22 cellular contexts compared by ENCODE assay signal in genomic region chr10:111231779-111232178, GRCh38.
DNase-seq lines count a peak whose midpoint lies in the region; ATAC-seq, FAIRE-seq and TF ChIP-seq lines count a peak whose summit lies in the region.
"Had no signal": no experiment of that assay in that cellular context is flagged by ENCODE, and none has a peak within 500 bp of the region (broad histone marks: within the 10 kb centered on the region; RNA-seq: fewer than 3 reads in every experiment).

No MANE protein-coding gene starts in this region.

- H3K79me2 ChIP-seq in GM23338 (replicated peaks; ENCODE audit: insufficient read depth) (no peaks in the 10 kb centered on the region), GM12878 (ENCODE audit: control insufficient read depth, insufficient read depth, low read length) (no peaks in the 10 kb centered on the region)

- H3K9me3 Mint-ChIP-seq in GM23338 (peaks cover 13% of the 10 kb centered on the region), Calu3 (ENCODE audit: low read depth, unreplicated experiment) (peaks cover 6% of the 10 kb centered on the region)
- H3K9me3 Mint-ChIP-seq in CD8-positive, alpha-beta memory T cell, result peaks cover 0 to 8% (median 4%) of the 10 kb centered on the region in 5 donors
- H3K9me3 Mint-ChIP-seq: CD4-positive, alpha-beta T cell; CD8-positive, alpha-beta T cell had no signal

- CTCF ChIA-PET in HEK293 (lab: Yijun Ruan, JAX) (no interaction called here), GM12878 (lab: Yijun Ruan, JAX) (no interaction called here), Calu3 (lab: Charles Lee) (no interaction called here)
- CTCF ChIA-PET in CD8-positive, alpha-beta memory T cell (lab: Charles Lee), result no interaction called here

- in situ Hi-C loops in GM12878 (cut with MboI), result no loop called here

- H3K4me2 ChIP-seq in GM23338, result no peak overlapping the region
- no peak overlapping the region for H3K4me2 ChIP-seq in GM12878 (ENCODE audit: control insufficient read depth, insufficient read depth)
- H3K4me2 ChIP-seq: BLaER1 treated with 17β-estradiol and CSF1 and Interleukin-3, amounts not matched to agents 10 nM and 100 nM had no signal

- H3K4me1 ChIP-seq in GM23338 (ENCODE audit: insufficient read depth) (no peaks in the 10 kb centered on the region), HEK293 (ENCODE audit: control insufficient read depth, insufficient read depth, low read length) (no peaks in the 10 kb centered on the region), GM12878 (ENCODE audit: control insufficient read depth, insufficient read depth, low read length) (no peaks in the 10 kb centered on the region)
- no peaks in the 10 kb centered on the region for H3K4me1 ChIP-seq in CD8-positive, alpha-beta memory T cell (ENCODE audit: insufficient read depth, low read length)

- 0% methylated on average over 5 of the region's 5 CpGs for WGBS in GM12878 (ENCODE audit: insufficient coverage, insufficient replicate concordance, low lambda C conversion rate, missing lambda C conversion rate)

- 0 out of 2 replicates have a peak, but pooled peaks cover 10% of the 10 kb centered on the region for H3K9me2 ChIP-seq in GM23338 (ENCODE audit: insufficient read depth)

- POLR2A ChIA-PET in HEK293 (lab: Yijun Ruan, JAX), result no interaction called here
- POLR2A ChIA-PET in GM12878 (lab: Charles Lee), result no interaction called here
- POLR2A ChIA-PET in CD8-positive, alpha-beta memory T cell (lab: Charles Lee), result no interaction called here

- no peaks in the 10 kb centered on the region for H3F3A ChIP-seq in GM23338 (replicated peaks; ENCODE audit: low read depth)

- no peak overlapping the region for H3K27ac ChIP-seq in GM23338 (ENCODE audit: low read depth)
- H3K27ac ChIP-seq in HEK293 (ENCODE audit: extremely low read depth, low read depth, low read length), result no peak overlapping the region
- H3K27ac ChIP-seq in GM12878 (ENCODE audit: control insufficient read depth, insufficient read depth), result no peak overlapping the region
- no peak overlapping the region for H3K27ac ChIP-seq in CD8-positive, alpha-beta memory T cell (ENCODE audit: low read depth, low read length)
- H3K27ac ChIP-seq: BLaER1 treated with 17β-estradiol and CSF1 and Interleukin-3, amounts not matched to agents 10 nM and 100 nM; C4-2B had no signal

- TF ChIP-seq CTCF in GM23338 (conservative IDR thresholded peaks at IDR 0.05; ENCODE audit: low read depth in 2 of 2) (no peak), HEK293 (tag by site-specific recombination; IDR thresholded peaks at IDR 0.05) (no peak), GM12878 (IDR thresholded peaks at IDR 0.05 in 2 of 3, conservative IDR thresholded peaks at IDR 0.05 in 1 of 3; ENCODE audit: control insufficient read depth in 2 of 3, extremely low read depth in 1 of 3, insufficient read depth in 1 of 3, low read depth in 3 of 3, low read length in 3 of 3) (no peak), Calu3 (IDR thresholded peaks at IDR 0.05; ENCODE audit: unreplicated experiment) (no peak)

- no peak for ATAC-seq in GM23338
- no peak for ATAC-seq in GM12878
- ATAC-seq in Right ventricle myocardium superior (ENCODE audit: poor library complexity), result no peak
- ATAC-seq: CD8-positive, alpha-beta T cell had no signal

- no peak for DNase-seq in GM23338 (ENCODE audit: low spot score)
- DNase-seq in GM12878 (ENCODE audit: low read depth, low spot score), result no peak
- DNase-seq in CD8-positive, alpha-beta memory T cell, result no peak
- no peak for DNase-seq in Right ventricle myocardium superior
- no peak for DNase-seq in cardiac septum (ENCODE audit: low spot score)
- DNase-seq in Calu3, result no peak
- DNase-seq: 8988T; AML-193; CD4-positive, alpha-beta T cell; CD8-positive, alpha-beta T cell; COR-L47; DMS79 treated with DMSO at 0.1 percent for 48 hours; GF-D8 had no signal

- no peak for TF ChIP-seq EP300 in GM12878 (IDR thresholded peaks at IDR 0.05; ENCODE audit: borderline replicate concordance in 1 of 2, control insufficient read depth in 1 of 2, low read depth in 2 of 2, low read length in 2 of 2)

- SMC1A ChIA-PET in GM12878 (lab: Charles Lee; ENCODE audit: uncharacterized antibody, unreplicated experiment), result interaction anchor here (1.1 kb wide), 1 partner anchor 10 kb away, joined by 3 read pairs; no protein-coding TSS in a partner anchor

- intact Hi-C loops in GM12878 (cut with micrococcal nuclease; ENCODE audit: unreplicated experiment) (no loop called here), Right ventricle myocardium superior (cut with DNase I) (no loop called here), cardiac septum (cut with DNase I) (no loop called here), Calu3 (cut with micrococcal nuclease; ENCODE audit: unreplicated experiment) (no loop called here)

- RAD21 ChIA-PET in GM12878 (lab: Charles Lee; ENCODE audit: unreplicated experiment), result no interaction called here

- H3K27me3 ChIP-seq in GM23338 (ENCODE audit: insufficient read depth), result no peaks in the 10 kb centered on the region
- H3K27me3 ChIP-seq in GM12878 (replicated peaks in 1 of 2; ENCODE audit: control insufficient read depth in 2 of 2, insufficient read depth in 2 of 2, low read length in 1 of 2), result no peaks in the 10 kb centered on the region
- no peaks in the 10 kb centered on the region for H3K27me3 ChIP-seq in CD8-positive, alpha-beta memory T cell (ENCODE audit: insufficient read depth, low read length, poor library complexity, severe bottlenecking)
- H3K27me3 ChIP-seq: BLaER1 treated with 17β-estradiol and CSF1 and Interleukin-3, amounts not matched to agents 10 nM and 100 nM had no signal

- H3K4me3 ChIP-seq in GM23338 (no peak overlapping the region), HEK293 (ENCODE audit: low read depth, low read length) (no peak overlapping the region), GM12878 (no peak overlapping the region)
- no peak overlapping the region for H3K4me3 ChIP-seq in CD8-positive, alpha-beta memory T cell (ENCODE audit: low read length)
- H3K4me3 ChIP-seq: BLaER1 treated with 17β-estradiol and CSF1 and Interleukin-3, amounts not matched to agents 10 nM and 100 nM had no signal

- no peaks in the 10 kb centered on the region; the same call in 2 of the 3 replicates for H3K36me3 Mint-ChIP-seq in GM23338 (ENCODE audit: low read depth)
- no peaks in the 10 kb centered on the region for H3K36me3 Mint-ChIP-seq in CD8-positive, alpha-beta memory T cell
- H3K36me3 Mint-ChIP-seq in Calu3 (ENCODE audit: insufficient read depth, unreplicated experiment), result no peaks in the 10 kb centered on the region
- H3K36me3 Mint-ChIP-seq: CD8-positive, alpha-beta T cell had no signal

- H3K4me3 Mint-ChIP-seq in GM23338 (no peak overlapping the region), Calu3 (ENCODE audit: low read depth, unreplicated experiment) (no peak overlapping the region)
- no peak overlapping the region for H3K4me3 Mint-ChIP-seq in CD8-positive, alpha-beta memory T cell
- H3K4me3 Mint-ChIP-seq: B cell; CD4-positive, alpha-beta T cell; CD8-positive, alpha-beta T cell had no signal

- TF ChIP-seq POLR2A in GM12878 (IDR thresholded peaks at IDR 0.05; ENCODE audit: low read depth, low read length), result no peak

- no peak for FAIRE-seq in GM12878 (lab: Jason Lieb, UNC)
- FAIRE-seq: A204.1, D721Med, G401.6, GM12892, GM18507 had no signal

- H3K9ac ChIP-seq in GM12878 (ENCODE audit: control insufficient read depth, insufficient read depth, low read length), result no peak overlapping the region
- H3K9ac ChIP-seq: BLaER1 treated with 17β-estradiol and CSF1 and Interleukin-3, amounts not matched to agents 10 nM and 100 nM had no signal

- H4K20me1 ChIP-seq in GM23338 (replicated peaks; ENCODE audit: insufficient read depth) (no peaks in the 10 kb centered on the region), GM12878 (ENCODE audit: control insufficient read depth, insufficient read depth) (no peaks in the 10 kb centered on the region)
- H4K20me1 ChIP-seq: BLaER1 treated with 17β-estradiol and CSF1 and Interleukin-3, amounts not matched to agents 10 nM and 100 nM had no signal

- TF ChIP-seq RAD21 in GM12878 (IDR thresholded peaks at IDR 0.05; ENCODE audit: insufficient read depth, low read depth, low read length), result no peak

- H2AFZ ChIP-seq in GM23338 (no peak overlapping the region), GM12878 (ENCODE audit: control insufficient read depth, low read depth, low read length) (no peak overlapping the region)

- H3K36me3 ChIP-seq in GM23338 (ENCODE audit: insufficient read depth), result no peaks in the 10 kb centered on the region
- no peaks in the 10 kb centered on the region for H3K36me3 ChIP-seq in HEK293 (ENCODE audit: control insufficient read depth in 2 of 2, insufficient read depth in 1 of 2, low read length in 2 of 2)
- H3K36me3 ChIP-seq in GM12878 (ENCODE audit: control insufficient read depth in 2 of 2, insufficient read depth in 2 of 2, low read length in 1 of 2), result no peaks in the 10 kb centered on the region
- no peaks in the 10 kb centered on the region for H3K36me3 ChIP-seq in CD8-positive, alpha-beta memory T cell (ENCODE audit: insufficient read depth, low read length)
- H3K36me3 ChIP-seq: BLaER1 treated with 17β-estradiol and CSF1 and Interleukin-3, amounts not matched to agents 10 nM and 100 nM had no signal

- no peaks in the 10 kb centered on the region for H3K9me3 ChIP-seq in HEK293 (ENCODE audit: control insufficient read depth, insufficient read depth, low read depth, low read length)
- no peaks in the 10 kb centered on the region for H3K9me3 ChIP-seq in GM12878 (replicated peaks; ENCODE audit: control insufficient read depth, insufficient read depth, low read length)
- no peaks in the 10 kb centered on the region for H3K9me3 ChIP-seq in CD8-positive, alpha-beta memory T cell (ENCODE audit: low read length)

- BruUV-seq in GM12878 (replicated peaks; lab: Mats Ljungman, UMichigan), result no TSS peak
- no TSS peak for BruUV-seq in Calu3 (replicated peaks; lab: Mats Ljungman, UMichigan)

- H3K27ac Mint-ChIP-seq in GM23338 (no peak overlapping the region), Calu3 (ENCODE audit: unreplicated experiment) (no peak overlapping the region)
- H3K27ac Mint-ChIP-seq in CD8-positive, alpha-beta memory T cell, result no peak overlapping the region
- H3K27ac Mint-ChIP-seq: B cell; CD4-positive, alpha-beta T cell; CD8-positive, alpha-beta T cell had no signal

- no peaks in the 10 kb centered on the region for H3K4me1 Mint-ChIP-seq in GM23338
- H3K4me1 Mint-ChIP-seq in CD8-positive, alpha-beta memory T cell, result no peaks in the 10 kb centered on the region
- no peaks in the 10 kb centered on the region for H3K4me1 Mint-ChIP-seq in Calu3 (ENCODE audit: low read depth, unreplicated experiment)
- H3K4me1 Mint-ChIP-seq: B cell had no signal

- H3K27me3 Mint-ChIP-seq in GM23338 (ENCODE audit: insufficient read depth, low read depth, poor library complexity) (no peaks in the 10 kb centered on the region), Calu3 (ENCODE audit: unreplicated experiment) (peaks cover 13% of the 10 kb centered on the region)
- H3K27me3 Mint-ChIP-seq in CD8-positive, alpha-beta memory T cell, result peaks cover 9 to 49% of the 10 kb centered on the region in 2 donors

TF ChIP-seq in GM12878, 131 proteins besides CTCF, POLR2A, EP300 and RAD21 (continues in another document):
- no peak for TF ChIP-seq GATAD2B (conservative IDR thresholded peaks at IDR 0.05; ENCODE audit: low read depth)
- TF ChIP-seq CEBPB (IDR thresholded peaks at IDR 0.05; ENCODE audit: borderline replicate concordance in 1 of 2, low read depth in 2 of 2, low read length in 2 of 2), result no peak
